Comparison of ENCODE assay signal across 8 cellular contexts in the genomic region with DNA sequence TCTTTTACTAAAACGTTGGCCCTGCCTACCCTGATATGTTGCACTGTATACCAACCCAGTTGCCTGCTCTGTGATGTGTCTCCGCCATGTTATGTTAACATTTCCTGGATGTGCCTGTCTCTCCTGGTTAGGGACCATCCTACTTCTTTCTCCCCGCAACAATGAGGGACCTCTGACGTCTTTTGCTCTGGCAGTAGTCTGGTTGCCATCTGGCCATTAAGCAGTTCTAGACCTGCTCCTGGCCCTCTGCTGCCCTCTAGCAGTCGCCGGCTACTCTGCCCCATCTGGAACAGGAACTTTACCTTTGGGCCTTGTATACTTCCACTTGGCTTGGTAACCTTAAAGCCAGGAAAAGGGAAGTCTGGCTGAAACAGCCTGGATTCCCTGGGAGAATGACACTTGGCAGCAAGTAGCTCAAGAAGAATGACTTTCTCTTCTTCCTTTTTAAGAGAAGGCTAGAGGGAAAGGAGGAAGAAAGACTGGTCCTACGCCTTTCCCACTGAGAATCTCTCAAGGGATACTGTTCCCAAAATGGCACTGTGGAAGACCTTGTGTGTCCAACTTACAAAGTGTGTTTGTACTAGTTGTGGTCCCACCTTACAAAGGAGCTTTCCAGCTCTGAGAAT.
A peak's percentile ranks its signal among the peaks of the same experiment; 100 is the strongest.
DNase-seq lines count a peak whose midpoint lies in the region; ATAC-seq, FAIRE-seq and TF ChIP-seq lines count a peak whose summit lies in the region.

No MANE protein-coding gene starts in this region.

- POLR2A ChIA-PET in AG04449 (lab: Yijun Ruan, JAX) (no interaction called here), OCI-LY7 (lab: Charles Lee) (no interaction called here)

- CTCF ChIA-PET in AG04449 (lab: Yijun Ruan, JAX) (no interaction called here), OCI-LY7 (lab: Charles Lee; ENCODE audit: unreplicated experiment) (no interaction called here)

- no peak overlapping the region for H3K27ac ChIP-seq in OCI-LY7 (ENCODE audit: low read depth, low read length, poor library complexity, severe bottlenecking)
- H3K27ac ChIP-seq in adrenal gland = no peak overlapping the region
- H3K27ac ChIP-seq in upper lobe of right lung = no peak overlapping the region

- FAIRE-seq in GM12891 (lab: Jason Lieb, UNC) = peak; percentile 82

- intact Hi-C loops in OCI-LY7 (cut with micrococcal nuclease; ENCODE audit: unreplicated experiment) = no loop called here
- intact Hi-C loops in adrenal gland (cut with DNase I) = no loop called here
- intact Hi-C loops in upper lobe of right lung (cut with DNase I) = no loop called here

- no peaks in the 10 kb centered on the region for H3K9me2 ChIP-seq in OCI-LY7 (ENCODE audit: insufficient read depth, low read length)

- peaks cover 19% of the 10 kb centered on the region for H3K27me3 ChIP-seq in adrenal gland
- H3K27me3 ChIP-seq in upper lobe of right lung = no peaks in the 10 kb centered on the region

- H3K4me3 ChIP-seq in AG04449 (ENCODE audit: low read depth, low read length) (no peak overlapping the region), OCI-LY7 (ENCODE audit: low read depth, low read length, poor library complexity, severe bottlenecking) (no peak overlapping the region), adrenal gland (no peak overlapping the region), upper lobe of right lung (no peak overlapping the region)

- 53 to 75% (median 59%) methylated on average over 6 to 7 of the region's 7 CpGs for WGBS in adrenal gland, 4 donors

- H4K20me1 ChIP-seq in OCI-LY7 (ENCODE audit: insufficient read depth, low read length) = no peaks in the 10 kb centered on the region

- BruUV-seq in OCI-LY7 (replicated peaks; lab: Mats Ljungman, UMichigan) = no TSS peak

- H3K4me2 ChIP-seq in OCI-LY7 (ENCODE audit: low read length) = no peak overlapping the region

- H3K9me3 ChIP-seq in OCI-LY7 (ENCODE audit: low read length) (no peaks in the 10 kb centered on the region), adrenal gland (replicated peaks in 1 of 3) (no peaks in the 10 kb centered on the region), upper lobe of right lung (no peaks in the 10 kb centered on the region)

- no peak overlapping the region for H2AFZ ChIP-seq in OCI-LY7 (ENCODE audit: low read length)

- H3K79me2 ChIP-seq in OCI-LY7 (ENCODE audit: insufficient read depth, low read depth, low read length) = no peaks in the 10 kb centered on the region

- no peaks in the 10 kb centered on the region for H3K36me3 ChIP-seq in OCI-LY7 (ENCODE audit: insufficient read depth, low read length)
- no peaks in the 10 kb centered on the region for H3K36me3 ChIP-seq in adrenal gland (replicated peaks in 1 of 2)
- no peaks in the 10 kb centered on the region for H3K36me3 ChIP-seq in upper lobe of right lung

- DNase-seq in AG04449 (ENCODE audit: low read depth, low spot score) = no peak
- DNase-seq in GM12891 (ENCODE audit: insufficient read length, low spot score) = no peak
- DNase-seq in OCI-LY7 (ENCODE audit: low spot score) = peak; percentile 2
- peak in 6 of 7 donors; percentile 15 to 52 (median 30) for DNase-seq in adrenal gland
- peak; percentile 60 for DNase-seq in kidney tubule cell (ENCODE audit: low spot score)
- DNase-seq in upper lobe of right lung = peak; percentile 64
- no peak for DNase-seq in DMS79 (lab: John Stamatoyannopoulos, UW)

- H3K4me1 ChIP-seq in OCI-LY7 (ENCODE audit: insufficient read depth, low read length, poor library complexity, severe bottlenecking) (no peaks in the 10 kb centered on the region), adrenal gland (replicated peaks in 1 of 2) (no peaks in the 10 kb centered on the region), upper lobe of right lung (no peaks in the 10 kb centered on the region)

- TF ChIP-seq POLR2A in GM12891 (IDR thresholded peaks at IDR 0.05; ENCODE audit: low read depth, low read length) = no peak
- TF ChIP-seq POLR2A in adrenal gland (IDR thresholded peaks at IDR 0.05) = no peak

- ATAC-seq in HG03432 (IDR thresholded peaks at IDR 0.05; ENCODE audit: unreplicated experiment) (peak; percentile 40), upper lobe of right lung (peak; percentile 74)

- TF ChIP-seq CTCF in AG04449 (IDR thresholded peaks at IDR 0.05; ENCODE audit: insufficient read depth, low read length, missing control alignments) (peak; percentile 25), OCI-LY7 (conservative IDR thresholded peaks at IDR 0.05; ENCODE audit: low read length) (peak; percentile 65), adrenal gland (IDR thresholded peaks at IDR 0.05) (peak in 5 of 6 experiments; percentile 7 to 41 (median 23)), upper lobe of right lung (IDR thresholded peaks at IDR 0.05) (peak; percentile 29)

TF ChIP-seq in GM12891, 5 proteins besides CTCF, POLR2A, EP300 and RAD21:
- TF ChIP-seq SPI1 (IDR thresholded peaks at IDR 0.05; ENCODE audit: low read depth, low read length) = no peak
- no peak for TF ChIP-seq POLR2AphosphoS5 (IDR thresholded peaks at IDR 0.05; ENCODE audit: low read depth, low read length)
- no peak for TF ChIP-seq TAF1 (IDR thresholded peaks at IDR 0.05; ENCODE audit: low read depth, low read length)
- no peak for TF ChIP-seq POU2F2 (IDR thresholded peaks at IDR 0.05; ENCODE audit: low read depth, low read length)
- no peak for TF ChIP-seq PAX5 (IDR thresholded peaks at IDR 0.05; ENCODE audit: insufficient read depth, low read length, severe bottlenecking)

Comparison
In these comparisons a context has a peak if more than half of its experiments do, and no peak if none do; other contexts are left out.
1. DNase-seq: peak in OCI-LY7 (single experiment), adrenal gland (6 of 7), kidney tubule cell (single experiment) and upper lobe of right lung (single experiment); none in AG04449 (single experiment), GM12891 (single experiment) and DMS79 (single experiment).
2. Peak in every context shown above with its lines, with median percentiles within 50 percentile points of each other: CTCF ChIP-seq.